In genomic region chr19:35755550-35756371, GRCh38 we compare ENCODE assay signal across 9 cellular contexts. TPM values are rescaled to one million over a fixed set of nuclear protein-coding genes. Genes with fewer than 3 reads are reported as not detected.
DNase-seq lines count a peak whose midpoint lies in the region; ATAC-seq, FAIRE-seq and TF ChIP-seq lines count a peak whose summit lies in the region.
"Had no signal": no experiment of that assay in that cellular context is flagged by ENCODE, and none has a peak within 500 bp of the region (broad histone marks: within the 10 kb centered on the region; RNA-seq: fewer than 3 reads in every experiment).

No MANE protein-coding gene starts in this region.

- peaks cover 71% of the 10 kb centered on the region for H3K36me3 Mint-ChIP-seq in dendritic cell treated with granulocyte-macrophage colony-stimulating factor and Interleukin-4, amounts not matched to agents 40 ng/mL and 50 ng/mL, for 4 days (ENCODE audit: low read depth)

- H3K27ac ChIP-seq in A549 (no peak overlapping the region), WERI-Rb-1 (peak overlapping the region; percentile 97), mesodermal cell (ENCODE audit: low read depth, low read length, severe bottlenecking) (peak overlapping the region; percentile 98), stomach (peak overlapping the region; percentile 72 to 99 (median 98))

- peaks cover 30% of the 10 kb centered on the region for H3K27me3 Mint-ChIP-seq in dendritic cell treated with granulocyte-macrophage colony-stimulating factor and Interleukin-4, amounts not matched to agents 40 ng/mL and 50 ng/mL, for 4 days

- TF ChIP-seq EP300 in A549 (IDR thresholded peaks at IDR 0.05), result no peak
- peak; percentile 5 for TF ChIP-seq EP300 in stomach (IDR thresholded peaks at IDR 0.05)

- TF ChIP-seq CTCF in A549 (IDR thresholded peaks at IDR 0.05) (no peak), WERI-Rb-1 (IDR thresholded peaks at IDR 0.05; ENCODE audit: low read depth, low read length) (no peak), stomach (IDR thresholded peaks at IDR 0.05) (no peak)

- H3K36me3 ChIP-seq in WERI-Rb-1, result peaks cover 39% of the 10 kb centered on the region
- H3K36me3 ChIP-seq in mesodermal cell (ENCODE audit: control insufficient read depth, insufficient read depth, low read length), result peaks cover 59% of the 10 kb centered on the region
- peaks cover 16 to 46% (median 34%) of the 10 kb centered on the region in 4 donors for H3K36me3 ChIP-seq in stomach

- H3K27ac Mint-ChIP-seq in dendritic cell treated with granulocyte-macrophage colony-stimulating factor and Interleukin-4, amounts not matched to agents 40 ng/mL and 50 ng/mL, for 4 days, result peak overlapping the region; percentile 88

- peak overlapping the region; percentile 91 for H3K4me3 Mint-ChIP-seq in dendritic cell treated with granulocyte-macrophage colony-stimulating factor and Interleukin-4, amounts not matched to agents 40 ng/mL and 50 ng/mL, for 4 days

- ATAC-seq in A549 (no peak), HG02973 (IDR thresholded peaks at IDR 0.05; ENCODE audit: unreplicated experiment) (no peak), HG03378 (IDR thresholded peaks at IDR 0.05; ENCODE audit: unreplicated experiment) (no peak), GM21367 (IDR thresholded peaks at IDR 0.05; ENCODE audit: unreplicated experiment) (no peak)

- POLR2A ChIA-PET in A549 (lab: Yijun Ruan, JAX), result interaction anchor here (1.1 to 2.3 kb wide), 2 partner anchors 8 to 15 kb away, joined by 4 to 35 read pairs; partner anchors contain the start of gene LIN37

- H3K4me1 ChIP-seq in A549, result peaks cover 20% of the 10 kb centered on the region
- peaks cover 18% of the 10 kb centered on the region for H3K4me1 ChIP-seq in mesodermal cell (ENCODE audit: control insufficient read depth, insufficient read depth, low read length, poor library complexity, severe bottlenecking)
- H3K4me1 ChIP-seq in stomach, result peaks cover 37 to 60% (median 49%) of the 10 kb centered on the region in 4 donors

- intact Hi-C loops in dendritic cell treated with granulocyte-macrophage colony-stimulating factor and Interleukin-4, amounts not matched to agents 40 ng/mL and 50 ng/mL, for 4 days (cut with micrococcal nuclease), result no loop called here
- intact Hi-C loops in stomach (cut with DNase I; ENCODE audit: low total_unique reads), result no loop called here

- peaks cover 50% of the 10 kb centered on the region for H3K4me1 Mint-ChIP-seq in dendritic cell treated with granulocyte-macrophage colony-stimulating factor and Interleukin-4, amounts not matched to agents 40 ng/mL and 50 ng/mL, for 4 days (ENCODE audit: low read depth)

- no peaks in the 10 kb centered on the region for H3K27me3 ChIP-seq in WERI-Rb-1 (ENCODE audit: insufficient read depth, low read depth, severe bottlenecking)
- H3K27me3 ChIP-seq in stomach, result peaks cover 0 to 16% (median 0%) of the 10 kb centered on the region in 3 donors

- H3K4me3 ChIP-seq in A549, result no peak overlapping the region
- peak overlapping the region; percentile 40 for H3K4me3 ChIP-seq in WERI-Rb-1 (ENCODE audit: low read depth, low read length)
- no peak overlapping the region for H3K4me3 ChIP-seq in mesodermal cell (ENCODE audit: extremely low read depth, insufficient read depth, low read length, poor library complexity, severe bottlenecking)
- H3K4me3 ChIP-seq in stomach, result peak overlapping the region; percentile 74 to 90 (median 86)

- H3K4me2 ChIP-seq in A549, result no peak overlapping the region

- peak; percentile 17; the same call in 1 of the 2 replicates for TF ChIP-seq POLR2A in A549 (IDR thresholded peaks at IDR 0.05; ENCODE audit: low read length)
- peak in 1 of 4 donors; percentile 19 for TF ChIP-seq POLR2A in stomach (IDR thresholded peaks at IDR 0.05)

- no peak for TF ChIP-seq RAD21 in A549 (conservative IDR thresholded peaks at IDR 0.05 in 1 of 2, IDR thresholded peaks at IDR 0.05 in 1 of 2)

- DNase-seq in A549 (ENCODE audit: low read depth in 1 of 2, low spot score in 1 of 2) (no peak), WERI-Rb-1 (no peak), stomach (peak; percentile 60)

- CTCF ChIA-PET in A549 (lab: Yijun Ruan, JAX), result interaction anchor here (1.1 to 1.3 kb wide), 2 partner anchors 38 to 175 kb away, joined by 3 to 4 read pairs; no protein-coding TSS in a partner anchor

- 93% methylated on average over 74 of the region's 74 CpGs for WGBS in A549 (ENCODE audit: missing lambda C conversion rate)
- 76 to 80% methylated on average over 29 to 54 of the region's 74 CpGs for WGBS in mesodermal cell (ENCODE audit: insufficient coverage in 2 of 2), 2 experiments
- 12 to 23% (median 17%) methylated on average over 28 to 74 of the region's 74 CpGs for WGBS in stomach, 5 donors

- no peaks in the 10 kb centered on the region for H3K9me3 Mint-ChIP-seq in dendritic cell treated with granulocyte-macrophage colony-stimulating factor and Interleukin-4, amounts not matched to agents 40 ng/mL and 50 ng/mL, for 4 days

- no peak for FAIRE-seq in A549 (lab: Jason Lieb, UNC)
- FAIRE-seq: TTC549 had no signal

- H3K9me3 ChIP-seq in A549 (no peaks in the 10 kb centered on the region), WERI-Rb-1 (ENCODE audit: severe bottlenecking) (no peaks in the 10 kb centered on the region), mesodermal cell (ENCODE audit: control insufficient read depth, low read length) (no peaks in the 10 kb centered on the region), stomach (no peaks in the 10 kb centered on the region)

TF ChIP-seq in A549, 52 proteins besides CTCF, POLR2A, EP300 and RAD21:
- no peak for TF ChIP-seq SREBF2 (IDR thresholded peaks at IDR 0.05)
- no peak for TF ChIP-seq EHF (CRISPR knock-in tag; IDR thresholded peaks at IDR 0.05)
- TF ChIP-seq MAZ (IDR thresholded peaks at IDR 0.05; ENCODE audit: borderline replicate concordance, low read depth, low read length), result no peak
- no peak for TF ChIP-seq HDAC2 (IDR thresholded peaks at IDR 0.05)
- TF ChIP-seq RNF2 (IDR thresholded peaks at IDR 0.05; ENCODE audit: borderline replicate concordance, low read depth), result no peak
- TF ChIP-seq MAFK (IDR thresholded peaks at IDR 0.05; ENCODE audit: partially characterized antibody), result no peak
- no peak for TF ChIP-seq NFE2L2 (conservative IDR thresholded peaks at IDR 0.05; ENCODE audit: low read length)
- no peak for TF ChIP-seq CEBPB (IDR thresholded peaks at IDR 0.05)
- TF ChIP-seq NPAS2 (CRISPR knock-in tag; IDR thresholded peaks at IDR 0.05; ENCODE audit: borderline replicate concordance), result no peak
- no peak for TF ChIP-seq HEYL (CRISPR knock-in tag; IDR thresholded peaks at IDR 0.05)
- TF ChIP-seq BHLHE40 (IDR thresholded peaks at IDR 0.05; ENCODE audit: low read depth, low read length), result no peak
- TF ChIP-seq HOXB5 (CRISPR knock-in tag; IDR thresholded peaks at IDR 0.05), result no peak
- TF ChIP-seq JUNB (IDR thresholded peaks at IDR 0.05), result no peak

RNA-seq across cellular contexts. Expression of gene HSPB6, which starts 1.1 kb away (rescaled TPM):
- polyA plus RNA-seq in A549 (2011; rRNA removed), result 0.12 and 0.16 TPM in 2 replicates
- polyA plus RNA-seq in A549 (2012; cell fraction: cytosol; rRNA removed), result 0.23 and 0.24 TPM in 2 replicates
- polyA plus RNA-seq in A549 (2012; cell fraction: nucleus; rRNA removed), result 0.42 and 0.58 TPM in 2 replicates
- polyA plus RNA-seq in A549 (2017; fragmentation: RNase III; extraction: RNeasy Plus Mini Kit Qiagen cat#74134 plus additional on column Dnase treatment), result 0.11 to 0.28 TPM (median 0.26 TPM) in 3 replicates
- 0.29 and 0.39 TPM in 2 replicates for polyA minus RNA-seq in A549 (2011; rRNA and poly(A)+ RNA removed)
- polyA plus RNA-seq in mesodermal cell (2013, experiment 1 of 2), result 0.77 TPM
- 1.3 TPM for polyA plus RNA-seq in mesodermal cell (2013, experiment 2 of 2)
- 100 to 1,000 TPM in 3 of 5 donors, 10 to 100 TPM in 2; 25.0 to 492 (median 209) TPM for total RNA-seq in stomach
- 10 to 100 TPM; 45.0 to 84.9 (median 71.5) TPM for polyA plus RNA-seq in stomach

RNA-seq across cellular contexts. Expression of gene PROSER3, which starts 2.2 kb away (rescaled TPM):
- polyA plus RNA-seq in A549 (2011; rRNA removed) (19.5 and 30.8 TPM in 2 replicates), A549 (2017; fragmentation: RNase III; extraction: RNeasy Plus Mini Kit Qiagen cat#74134 plus additional on column Dnase treatment) (24.4 to 27.6 TPM (median 25.3 TPM) in 3 replicates), stomach (1 to 10 TPM; 3.6 to 6.7 (median 4.5) TPM)
- polyA plus RNA-seq in A549 (2012; cell fraction: cytosol; rRNA removed), result 30.2 and 38.8 TPM in 2 replicates
- polyA plus RNA-seq in A549 (2012; cell fraction: nucleus; rRNA removed), result 137 and 148 TPM in 2 replicates
- 41.9 and 46.2 TPM in 2 replicates for polyA minus RNA-seq in A549 (2011; rRNA and poly(A)+ RNA removed)
- 27.4 TPM for polyA plus RNA-seq in mesodermal cell (2013, experiment 1 of 2)
- 27.4 TPM for polyA plus RNA-seq in mesodermal cell (2013, experiment 2 of 2)
- 10 to 100 TPM in 4 of 5 donors, 1 to 10 TPM in 1; 5.9 to 61.3 (median 36.5) TPM for total RNA-seq in stomach

RNA-seq across cellular contexts. Expression of gene LIN37, which starts 7.4 kb away (rescaled TPM):
- polyA plus RNA-seq in A549 (2011; rRNA removed) (8.1 and 11.5 TPM in 2 replicates), A549 (2017; fragmentation: RNase III; extraction: RNeasy Plus Mini Kit Qiagen cat#74134 plus additional on column Dnase treatment) (20.4 to 23.1 TPM (median 22.0 TPM) in 3 replicates), stomach (10 to 100 TPM; 21.5 to 44.9 (median 29.2) TPM)
- polyA plus RNA-seq in A549 (2012; cell fraction: cytosol; rRNA removed), result 17.3 and 20.2 TPM in 2 replicates
- polyA plus RNA-seq in A549 (2012; cell fraction: nucleus; rRNA removed), result 66.8 and 67.2 TPM in 2 replicates
- 13.5 and 24.5 TPM in 2 replicates for polyA minus RNA-seq in A549 (2011; rRNA and poly(A)+ RNA removed)
- polyA plus RNA-seq in mesodermal cell (2013, experiment 1 of 2), result 8.1 TPM
- polyA plus RNA-seq in mesodermal cell (2013, experiment 2 of 2), result 10.2 TPM
- 10 to 100 TPM in 3 of 5 donors, 1 to 10 TPM in 2; 2.3 to 26.5 (median 17.9) TPM for total RNA-seq in stomach

RNA-seq across cellular contexts. Expression of gene PSENEN, which starts 10.3 kb away (rescaled TPM):
- 111 and 133 TPM in 2 replicates for polyA plus RNA-seq in A549 (2011; rRNA removed)
- 171 and 192 TPM in 2 replicates for polyA plus RNA-seq in A549 (2012; cell fraction: cytosol; rRNA removed)
- polyA plus RNA-seq in A549 (2012; cell fraction: nucleus; rRNA removed), result 102 and 137 TPM in 2 replicates
- polyA plus RNA-seq in A549 (2017; fragmentation: RNase III; extraction: RNeasy Plus Mini Kit Qiagen cat#74134 plus additional on column Dnase treatment), result 191 to 203 TPM (median 197 TPM) in 3 replicates
- 71.3 and 103 TPM in 2 replicates for polyA minus RNA-seq in A549 (2011; rRNA and poly(A)+ RNA removed)
- polyA plus RNA-seq in mesodermal cell (2013, experiment 1 of 2), result 79.4 TPM
- polyA plus RNA-seq in mesodermal cell (2013, experiment 2 of 2), result 70.8 TPM
- 10 to 100 TPM in 3 of 5 donors, 1 to 10 TPM in 1, not detected in 1; 9.3 to 58.0 (median 32.2) TPM for total RNA-seq in stomach
- polyA plus RNA-seq in stomach, result 100 to 1,000 TPM in 1 of 3 donors, 10 to 100 TPM in 2; 49.2 to 101 (median 51.0) TPM

RNA-seq across cellular contexts. Expression of gene U2AF1L4, which starts 10.5 kb away (rescaled TPM):
- 29.6 and 41.1 TPM in 2 replicates for polyA plus RNA-seq in A549 (2011; rRNA removed)
- 45.9 and 47.2 TPM in 2 replicates for polyA plus RNA-seq in A549 (2012; cell fraction: cytosol; rRNA removed)
- polyA plus RNA-seq in A549 (2012; cell fraction: nucleus; rRNA removed), result 111 and 144 TPM in 2 replicates
- 39.0 to 45.6 TPM (median 42.8 TPM) in 3 replicates for polyA plus RNA-seq in A549 (2017; fragmentation: RNase III; extraction: RNeasy Plus Mini Kit Qiagen cat#74134 plus additional on column Dnase treatment)
- polyA minus RNA-seq in A549 (2011; rRNA and poly(A)+ RNA removed), result 27.7 and 30.5 TPM in 2 replicates
- polyA plus RNA-seq in mesodermal cell (2013, experiment 1 of 2), result 10.6 TPM
- 12.3 TPM for polyA plus RNA-seq in mesodermal cell (2013, experiment 2 of 2)
- 10 to 100 TPM; 11.4 to 98.0 (median 57.1) TPM for total RNA-seq in stomach
- polyA plus RNA-seq in stomach, result 10 to 100 TPM; 27.6 to 53.0 (median 44.8) TPM

Comparison
In these comparisons a context has a peak if more than half of its experiments do, and no peak if none do; other contexts are left out.
1. H3K27ac ChIP-seq: peak in WERI-Rb-1 (single experiment), mesodermal cell (single experiment) and stomach (5 of 5); none in A549 (0 of 2).
2. H3K4me3 ChIP-seq: peak in WERI-Rb-1 (single experiment) and stomach (4 of 4); none in A549 (single experiment) and mesodermal cell (single experiment).
3. RNA of gene HSPB6, which starts 1.1 kb away (polyA plus RNA-seq): 45.0 to 84.9 TPM in stomach; 0.11 to 0.58 TPM in A549; every median in the first group is over 10 times any median in the second.